Comparison of ENCODE assay signal across 9 cellular contexts in genomic region chr12:93060071-93060665, GRCh38.
DNase-seq lines count a peak whose midpoint lies in the region; ATAC-seq lines count a peak whose summit lies in the region.
"Had no signal": no experiment of that assay in that cellular context is flagged by ENCODE, and none has a peak within 500 bp of the region (broad histone marks: within the 10 kb centered on the region; RNA-seq: fewer than 3 reads in every experiment).

No MANE protein-coding gene starts in this region.

- H3K9me3 ChIP-seq in GM23248 (ENCODE audit: low read depth): no peaks in the 10 kb centered on the region
- no peaks in the 10 kb centered on the region for H3K9me3 ChIP-seq in MG63
- H3K9me3 ChIP-seq: psoas muscle had no signal

- H3K27ac ChIP-seq in angular gyrus (ENCODE audit: low read depth, low read length) (peak overlapping the region; percentile 7), GM23248 (no peak overlapping the region)
- H3K27ac ChIP-seq: psoas muscle had no signal

- H2AFZ ChIP-seq in GM23248: no peak overlapping the region

- no peak overlapping the region for H3K4me2 ChIP-seq in GM23248 (ENCODE audit: unreplicated experiment)

- H3K36me3 ChIP-seq in GM23248 (ENCODE audit: low read depth) (no peaks in the 10 kb centered on the region), MG63 (no peaks in the 10 kb centered on the region)

- DNase-seq in NCI-H1694 treated with DMSO at 0.1 percent for 48 hours (lab: John Stamatoyannopoulos, UW) (no peak), DMS53 treated with DMSO at 0.1 percent for 48 hours (lab: John Stamatoyannopoulos, UW; ENCODE audit: unreplicated experiment) (no peak), GM23248 (no peak), MG63 (no peak)
- DNase-seq: psoas muscle had no signal

- ATAC-seq in GM18498 (IDR thresholded peaks at IDR 0.05; ENCODE audit: unreplicated experiment): peak; percentile 99
- ATAC-seq in GM19468 (IDR thresholded peaks at IDR 0.05; ENCODE audit: extremely low read depth, unreplicated experiment): peak; percentile 96
- ATAC-seq in HG03135 (IDR thresholded peaks at IDR 0.05; ENCODE audit: unreplicated experiment): peak; percentile 97

- 77 to 78% methylated on average over 3 of the region's 3 CpGs for WGBS in GM23248 (ENCODE audit: low coverage in 1 of 2, low lambda C conversion rate in 2 of 2, missing lambda C conversion rate in 2 of 2), 2 experiments

- H3F3A ChIP-seq in GM23248 (ENCODE audit: insufficient read depth): no peaks in the 10 kb centered on the region

- no peak overlapping the region for H3K9ac ChIP-seq in GM23248

- H3K4me1 ChIP-seq in GM23248 (ENCODE audit: insufficient read depth): no peaks in the 10 kb centered on the region

- no peaks in the 10 kb centered on the region for H3K79me2 ChIP-seq in GM23248 (ENCODE audit: insufficient read depth)

- H3K4me3 ChIP-seq in GM23248 (no peak overlapping the region), MG63 (no peak overlapping the region)

- in situ Hi-C loops in GM23248 (cut with MboI): no loop called here

- no peaks in the 10 kb centered on the region for H3K9me2 ChIP-seq in GM23248 (ENCODE audit: insufficient read depth)

- H3K27me3 ChIP-seq in GM23248 (replicated peaks; ENCODE audit: insufficient read depth) (peaks cover 11% of the 10 kb centered on the region), MG63 (no peaks in the 10 kb centered on the region; the same call in 1 of the 2 replicates)

- no peaks in the 10 kb centered on the region for H4K20me1 ChIP-seq in GM23248 (ENCODE audit: insufficient read depth)
